In the genomic region with DNA sequence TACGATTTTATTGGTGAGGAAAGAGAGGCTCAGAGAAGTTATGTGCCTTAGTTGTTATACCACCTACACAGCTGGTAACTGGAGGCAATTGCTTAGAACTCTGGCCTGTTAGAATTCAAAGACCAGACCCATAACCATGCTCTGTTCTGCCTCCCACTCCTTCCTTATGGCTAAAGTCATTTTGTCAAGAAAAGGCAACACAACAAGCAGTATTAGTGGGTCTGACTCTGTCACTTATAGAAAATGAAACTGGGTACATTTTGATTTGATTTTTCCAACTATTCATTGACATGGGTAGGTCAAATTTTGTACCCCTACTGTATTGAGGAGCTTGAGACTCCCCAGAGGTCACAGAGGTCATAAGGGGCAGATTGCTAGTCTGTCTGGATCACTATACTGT, we compare ENCODE assay signal across 1 cellular context.
A peak's percentile ranks its signal among the peaks of the same experiment; 100 is the strongest.
TF ChIP-seq lines count a peak whose summit lies in the region.

No MANE protein-coding gene starts in this region.

TF ChIP-seq in GM12878, 131 proteins besides CTCF, POLR2A, EP300 and RAD21:
- 0 out of 4 replicates have a peak, but pooled peaks of 1 of the 2 experiments have one; percentile 13 for TF ChIP-seq IKZF2 (IDR thresholded peaks at IDR 0.05)
- no peak for TF ChIP-seq ZNF24 (IDR thresholded peaks at IDR 0.05)
- peak; percentile 24; the same call in 1 of the 2 replicates for TF ChIP-seq NR2C1 (IDR thresholded peaks at IDR 0.05)
- no peak for TF ChIP-seq IRF4 (IDR thresholded peaks at IDR 0.05; ENCODE audit: low read depth, low read length)
- no peak for TF ChIP-seq BACH1 (IDR thresholded peaks at IDR 0.05; ENCODE audit: borderline replicate concordance)
- TF ChIP-seq RAD51 (IDR thresholded peaks at IDR 0.05) = no peak
- TF ChIP-seq DPF2 (IDR thresholded peaks at IDR 0.05) = no peak
- peak; percentile 68; the same call in 1 of the 2 replicates for TF ChIP-seq NR2F1 (conservative IDR thresholded peaks at IDR 0.05)
TF ChIP-seq in GM12878: peak in this region for 3.
